25 cellular contexts compared by ENCODE assay signal in the genomic region with DNA sequence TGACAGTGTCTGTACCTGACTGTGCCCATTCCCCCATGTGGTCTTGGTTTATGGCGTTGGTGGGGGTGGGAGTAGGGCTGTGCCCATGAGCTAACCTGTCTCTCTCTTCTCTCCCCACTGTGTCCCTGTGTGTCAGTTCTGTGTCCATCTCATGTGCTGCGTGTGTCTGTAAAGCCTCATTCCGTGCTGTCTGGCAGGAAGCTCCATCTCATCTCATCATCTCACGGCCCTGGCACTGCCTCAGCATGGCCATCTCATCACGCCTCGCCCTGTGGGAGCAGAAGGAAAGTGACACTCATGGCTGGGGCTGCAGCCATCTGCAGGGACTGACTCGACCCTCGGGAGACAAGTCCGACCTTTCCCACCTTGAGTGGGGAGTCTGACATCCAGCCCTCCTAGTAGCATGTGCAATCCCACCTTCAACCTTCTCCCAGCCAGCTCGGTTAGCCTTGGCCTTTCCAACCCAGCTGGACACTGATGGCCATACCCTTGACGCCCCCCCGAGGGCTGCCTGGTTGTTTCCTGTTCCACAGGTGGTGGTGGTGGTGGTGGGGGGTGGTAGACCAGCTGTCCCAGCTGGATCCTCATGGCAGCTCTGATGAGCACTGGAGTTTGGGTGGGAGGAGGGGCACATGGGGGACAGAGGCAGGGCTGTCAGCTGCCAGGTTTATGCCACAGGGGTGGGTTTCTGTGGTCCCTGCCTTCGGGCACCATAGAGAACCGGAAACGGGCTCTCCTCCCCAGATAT. TPM values are rescaled to one million over a fixed set of nuclear protein-coding genes. Genes with fewer than 3 reads are reported as not detected.
DNase-seq lines count a peak whose midpoint lies in the region; ATAC-seq and TF ChIP-seq lines count a peak whose summit lies in the region.
"Had no signal": no experiment of that assay in that cellular context is flagged by ENCODE, and none has a peak within 500 bp of the region (broad histone marks: within the 10 kb centered on the region; RNA-seq: fewer than 3 reads in every experiment).

No MANE protein-coding gene starts in this region.

- no peak for TF ChIP-seq EP300 in SK-N-SH (IDR thresholded peaks at IDR 0.05; ENCODE audit: borderline replicate concordance in 1 of 2, low read depth in 1 of 2, low read length in 1 of 2)

- H3K9ac ChIP-seq in SK-N-SH (no peak overlapping the region), skeletal muscle tissue (ENCODE audit: low read depth in 1 of 3, low read length in 3 of 3) (peak overlapping the region in 2 of 3 donors; percentile 7 to 45)

- peak overlapping the region; percentile 93 for H3K27ac Mint-ChIP-seq in chondrocyte (ENCODE audit: unreplicated experiment)
- H3K27ac Mint-ChIP-seq: activated CD8-positive, alpha-beta memory T cell treated with anti-CD3 and anti-CD28 coated beads, Interleukin-2, amount 10 ng/mL, durations not matched to agents 7 days and 5 days; activated T-helper 2 cell treated with anti-CD3 and anti-CD28 coated beads, Interferon-gamma antibody, Interleukin-2, Interleukin-4, amounts not matched to agents 10 μg/mL and 5 μg/mL and 100 μg/mL, durations not matched to agents 14 hours and 24 hours and 36 hours; memory B cell; nephron had no signal

- no peaks in the 10 kb centered on the region for H3K9me2 ChIP-seq in SK-N-SH
- H3K9me2 ChIP-seq in hepatocyte (replicated peaks; ENCODE audit: insufficient read depth): no peaks in the 10 kb centered on the region

- H3F3A ChIP-seq in SK-N-SH (replicated peaks; ENCODE audit: insufficient read depth): no peaks in the 10 kb centered on the region

- no peaks in the 10 kb centered on the region for H3K36me3 ChIP-seq in SK-N-SH (replicated peaks in 1 of 2; ENCODE audit: control insufficient read depth in 1 of 2, insufficient read depth in 2 of 2, low read length in 1 of 2)
- no peaks in the 10 kb centered on the region for H3K36me3 ChIP-seq in hepatocyte (replicated peaks; ENCODE audit: insufficient read depth, low read depth)
- H3K36me3 ChIP-seq in skeletal muscle tissue (ENCODE audit: control insufficient read depth in 3 of 3, insufficient read depth in 3 of 3, low read length in 3 of 3): peaks cover 15 to 35% (median 28%) of the 10 kb centered on the region in 3 donors
- H3K36me3 ChIP-seq: BE2C, MG63 had no signal

- H3K4me2 ChIP-seq in SK-N-SH: no peak overlapping the region
- H3K4me2 ChIP-seq in hepatocyte: no peak overlapping the region

- no peak for ATAC-seq in SK-N-SH treated with all-trans-retinoic acid at 6 μM for 48 hours
- ATAC-seq in stimulated activated naive CD8-positive, alpha-beta T cell treated with anti-CD3 and anti-CD28 coated beads, Interleukin-15, Interleukin-2, amounts not matched to agents 100 U/mL and 50 U/mL, for 24 hours: no peak
- ATAC-seq: activated CD8-positive, alpha-beta memory T cell treated with anti-CD3 and anti-CD28 coated beads, Interleukin-2, amount 10 ng/mL, durations not matched to agents 7 days and 5 days; foreskin keratinocyte had no signal

- peaks cover 0 to 17% of the 10 kb centered on the region in 2 experiments; a peak in 2 of 4 replicates for H3K4me1 ChIP-seq in SK-N-SH (ENCODE audit: control insufficient read depth in 1 of 2, insufficient read depth in 2 of 2, low read depth in 1 of 2, low read length in 1 of 2)
- H3K4me1 ChIP-seq in hepatocyte (ENCODE audit: insufficient read depth): peaks cover 17% of the 10 kb centered on the region
- H3K4me1 ChIP-seq in skeletal muscle tissue (ENCODE audit: control insufficient read depth in 3 of 3, insufficient read depth in 3 of 3, low read length in 3 of 3): peaks cover 18 to 63% (median 55%) of the 10 kb centered on the region in 3 donors
- H3K4me1 ChIP-seq: BE2C had no signal

- no peaks in the 10 kb centered on the region for H3K27me3 Mint-ChIP-seq in chondrocyte (ENCODE audit: low read depth)
- H3K27me3 Mint-ChIP-seq: activated CD8-positive, alpha-beta memory T cell treated with anti-CD3 and anti-CD28 coated beads, Interleukin-2, amount 10 ng/mL, durations not matched to agents 7 days and 5 days had no signal

- H3K36me3 Mint-ChIP-seq in chondrocyte (ENCODE audit: low read depth): no peaks in the 10 kb centered on the region
- H3K36me3 Mint-ChIP-seq: type B pancreatic cell had no signal

- CTCF ChIA-PET in SK-N-SH (lab: Yijun Ruan, JAX): interaction anchor here (0.6 to 6.6 kb wide), 11 partner anchors 10 to 525 kb away, joined by 3 to 65 read pairs (median 4); no protein-coding TSS in a partner anchor

- no peak for TF ChIP-seq RAD21 in SK-N-SH (IDR thresholded peaks at IDR 0.05; ENCODE audit: low read length)

- H3K79me2 ChIP-seq in SK-N-SH (ENCODE audit: insufficient read depth) (no peaks in the 10 kb centered on the region), hepatocyte (no peaks in the 10 kb centered on the region)

- POLR2A ChIA-PET in SK-N-SH (lab: Yijun Ruan, JAX): no interaction called here

- peak overlapping the region; percentile 67 to 80; a peak in 3 of 4 replicates for H3K27ac ChIP-seq in SK-N-SH (ENCODE audit: low read depth in 2 of 2, low read length in 1 of 2)
- peak overlapping the region; percentile 70 for H3K27ac ChIP-seq in hepatocyte
- peak overlapping the region; percentile 38 for H3K27ac ChIP-seq in skeletal muscle tissue (ENCODE audit: low read depth, low read length)
- H3K27ac ChIP-seq: 22Rv1, dorsolateral prefrontal cortex, foreskin keratinocyte had no signal

- DNase-seq in SK-N-SH (peak; percentile 61), chondrocyte (ENCODE audit: low spot score) (no peak), hepatocyte (ENCODE audit: low spot score) (no peak), DMS114 treated with DMSO at 0.1 percent for 48 hours (lab: John Stamatoyannopoulos, UW; ENCODE audit: unreplicated experiment) (no peak), NCI-H524 (lab: John Stamatoyannopoulos, UW) (no peak)
- DNase-seq in stimulated activated naive CD8-positive, alpha-beta T cell treated with anti-CD3 and anti-CD28 coated beads, Interleukin-15, Interleukin-2, amounts not matched to agents 100 U/mL and 50 U/mL, for 24 hours: no peak
- DNase-seq: activated CD4-positive, alpha-beta T cell treated with anti-CD3 and anti-CD28 coated beads for 4 hours; activated CD8-positive, alpha-beta memory T cell treated with anti-CD3 and anti-CD28 coated beads, Interleukin-2, amount 10 ng/mL, durations not matched to agents 7 days and 5 days; BE2C; dorsolateral prefrontal cortex; foreskin keratinocyte; kidney; MG63; NCI-H1417 treated with DMSO at 0.1 percent for 48 hours; NCI-H2171; NCI-H526 treated with DMSO at 0.1 percent for 48 hours; stimulated activated CD4-positive, alpha-beta T cell treated with anti-CD3 and anti-CD28 coated beads, Interleukin-4, amount 100 ng/mL, for 4 hours had no signal

- no peaks in the 10 kb centered on the region for H3K27me3 ChIP-seq in SK-N-SH (ENCODE audit: insufficient read depth)
- no peaks in the 10 kb centered on the region for H3K27me3 ChIP-seq in hepatocyte
- no peaks in the 10 kb centered on the region for H3K27me3 ChIP-seq in skeletal muscle tissue (ENCODE audit: control insufficient read depth in 3 of 3, insufficient read depth in 3 of 3, low read length in 3 of 3)
- H3K27me3 ChIP-seq: BE2C, foreskin keratinocyte, MG63 had no signal

- H2AFZ ChIP-seq in SK-N-SH (ENCODE audit: low read depth): no peak overlapping the region
- no peak overlapping the region for H2AFZ ChIP-seq in hepatocyte

- WGBS in SK-N-SH (ENCODE audit: low lambda C conversion rate): 64% methylated on average over 13 of the region's 15 CpGs
- 91% methylated on average over 15 of the region's 15 CpGs for WGBS in hepatocyte (ENCODE audit: low lambda C conversion rate, missing lambda C conversion rate)

- H3K9me3 ChIP-seq in SK-N-SH (no peaks in the 10 kb centered on the region), hepatocyte (ENCODE audit: low read depth) (no peaks in the 10 kb centered on the region), skeletal muscle tissue (ENCODE audit: control insufficient read depth in 3 of 3, low read length in 3 of 3) (no peaks in the 10 kb centered on the region)

- peaks cover 7% of the 10 kb centered on the region for H3K9me3 Mint-ChIP-seq in chondrocyte (ENCODE audit: low read depth)
- H3K9me3 Mint-ChIP-seq: type B pancreatic cell had no signal

- H3K4me1 Mint-ChIP-seq in chondrocyte (ENCODE audit: low read depth): peaks cover 36% of the 10 kb centered on the region
- H3K4me1 Mint-ChIP-seq: memory B cell had no signal

- no peak overlapping the region for H3K4me3 Mint-ChIP-seq in chondrocyte (ENCODE audit: unreplicated experiment)
- H3K4me3 Mint-ChIP-seq: activated CD8-positive, alpha-beta memory T cell treated with anti-CD3 and anti-CD28 coated beads, Interleukin-2, amount 10 ng/mL, durations not matched to agents 7 days and 5 days; memory B cell; nephron; type B pancreatic cell had no signal

- no peaks in the 10 kb centered on the region for H4K20me1 ChIP-seq in SK-N-SH (ENCODE audit: insufficient read depth)
- no peaks in the 10 kb centered on the region for H4K20me1 ChIP-seq in hepatocyte (ENCODE audit: insufficient read depth, poor library complexity, severe bottlenecking)

- TF ChIP-seq CTCF in SK-N-SH (IDR thresholded peaks at IDR 0.05) (no peak), chondrocyte (IDR thresholded peaks at IDR 0.05) (no peak), hepatocyte (IDR thresholded peaks at IDR 0.05; ENCODE audit: poor library complexity) (no peak)

- H3K4me3 ChIP-seq in SK-N-SH (ENCODE audit: low read depth in 2 of 2, low read length in 1 of 2) (no peak overlapping the region), hepatocyte (no peak overlapping the region), skeletal muscle tissue (ENCODE audit: low read length in 3 of 3) (peak overlapping the region in 1 of 3 donors; percentile 13)
- H3K4me3 ChIP-seq: dorsolateral prefrontal cortex, MG63 had no signal

TF ChIP-seq in SK-N-SH, 30 proteins besides CTCF, POLR2A, EP300 and RAD21:
- TF ChIP-seq GATA2 (CRISPR knock-in tag; IDR thresholded peaks at IDR 0.05) (peak; percentile 62), RCOR1 (IDR thresholded peaks at IDR 0.05; ENCODE audit: low read length) (no peak), SMC3 (IDR thresholded peaks at IDR 0.05; ENCODE audit: low read depth, low read length) (no peak)

TF ChIP-seq in SK-N-SH treated with all-trans-retinoic acid at 6 μM for 48 hours, 23 proteins besides CTCF, POLR2A, EP300 and RAD21 (continues in another document):
- no peak for TF ChIP-seq PPARA (CRISPR knock-in tag; IDR thresholded peaks at IDR 0.05; ENCODE audit: borderline replicate concordance)
- TF ChIP-seq SNAI2 (CRISPR knock-in tag; IDR thresholded peaks at IDR 0.05): no peak
- TF ChIP-seq ZNF70 (CRISPR knock-in tag; IDR thresholded peaks at IDR 0.05): no peak

RNA-seq across cellular contexts. Expression of a gene that starts 19.0 kb away (rescaled TPM):
- polyA plus RNA-seq in SK-N-SH (2012; rRNA removed) (0.05 and 0.10 TPM in 2 replicates), hepatocyte (not detected in 2 replicates)
- 0.04 TPM in 2 replicates for polyA plus RNA-seq in SK-N-SH (2012; cell fraction: cytosol; rRNA removed)
- 0.26 TPM in 2 replicates for polyA plus RNA-seq in SK-N-SH (2012; cell fraction: nucleus; rRNA removed)
- total RNA-seq in chondrocyte (0.10 to 0.20 TPM in 2 of 3 replicates, not detected in the other), hepatocyte (0.04 and 0.23 TPM in 2 replicates), skeletal muscle tissue (144 TPM)
- total RNA-seq: foreskin keratinocyte, G401 had no signal
- polyA plus RNA-seq: foreskin keratinocyte had no signal

Comparison
In these comparisons a context has a peak if more than half of its experiments do, and no peak if none do; other contexts are left out.
1. RNA of a gene that starts 19.0 kb away (total RNA-seq): 144 TPM in skeletal muscle tissue (single experiment); 0.04 to 0.23 TPM in hepatocyte and 0.10 to 0.20 TPM in chondrocyte; every median in the first group is over 100 times any median in the second.
2. Peak in every context shown above with its lines, with median percentiles within 50 percentile points of each other: H3K27ac ChIP-seq.